21 cellular contexts compared by ENCODE assay signal in genomic region chr5:69152731-69153130, GRCh38.
"Had no signal": no experiment of that assay in that cellular context is flagged by ENCODE, and none has a peak within 500 bp of the region (broad histone marks: within the 10 kb centered on the region; RNA-seq: fewer than 3 reads in every experiment).

No MANE protein-coding gene starts in this region.

- H3K36me3 ChIP-seq: cardiac muscle cell, esophagus muscularis mucosa, neural progenitor cell, prostate gland, right atrium auricular region, tibial nerve, uterus had no signal

- H3K27ac ChIP-seq: cardiac muscle cell, esophagus muscularis mucosa, neural progenitor cell, prostate gland, right atrium auricular region, tibial nerve, uterus had no signal

- H3K4me3 ChIP-seq: cardiac muscle cell, esophagus muscularis mucosa, neural progenitor cell, prostate gland, right atrium auricular region, tibial nerve, uterus had no signal

- H3K9me3 ChIP-seq: esophagus muscularis mucosa, prostate gland, right atrium auricular region, tibial nerve, uterus had no signal

- ATAC-seq: activated CD8-positive, alpha-beta T cell treated with anti-CD3 and anti-CD28 coated beads for 36 hours; activated T-helper 17 cell treated with anti-CD3 and anti-CD28 coated beads, Interleukin-2, amount 50 U/mL, for 72 hours; naive thymus-derived CD4-positive, alpha-beta T cell; stimulated activated naive CD8-positive, alpha-beta T cell treated with anti-CD3 and anti-CD28 coated beads, Interleukin-15, Interleukin-2, amounts not matched to agents 100 U/mL and 50 U/mL, for 24 hours had no signal

- H3K27me3 ChIP-seq: cardiac muscle cell, esophagus muscularis mucosa, neural progenitor cell, right atrium auricular region, tibial nerve, uterus had no signal

- H3K4me1 ChIP-seq: esophagus muscularis mucosa, neural progenitor cell, prostate gland, right atrium auricular region, tibial nerve, uterus had no signal

- DNase-seq: activated CD4-positive, alpha-beta T cell treated with anti-CD3 and anti-CD28 coated beads, Interleukin-2, amount 10 ng/mL, durations not matched to agents 24 days and 14 days; activated CD4-positive, CD25-positive, alpha-beta regulatory T cell; activated CD8-positive, alpha-beta T cell treated with anti-CD3 and anti-CD28 coated beads for 36 hours; activated naive CD4-positive, alpha-beta T cell treated with Interleukin-2 at 50 U/mL for 16 hours; activated naive CD8-positive, alpha-beta T cell treated with anti-CD3 and anti-CD28 coated beads, Interleukin-2, amount 10 ng/mL, durations not matched to agents 7 days and 5 days; activated T-cell treated with anti-CD3 and anti-CD28 coated beads, Interleukin-2, amount 50 U/mL, for 1 hour; amygdala; effector CD8-positive, alpha-beta T cell; immature natural killer cell; naive thymus-derived CD4-positive, alpha-beta T cell; stimulated activated CD4-positive, alpha-beta T cell treated with anti-CD3 and anti-CD28 coated beads, Interleukin-2, amount 100 ng/mL, for 24 hours; stimulated activated naive CD8-positive, alpha-beta T cell treated with anti-CD3 and anti-CD28 coated beads, Interleukin-15, Interleukin-2, amounts not matched to agents 100 U/mL and 50 U/mL, for 24 hours; substantia nigra; uterus had no signal
